Comparison of ENCODE assay signal across 1 cellular context in the genomic region with DNA sequence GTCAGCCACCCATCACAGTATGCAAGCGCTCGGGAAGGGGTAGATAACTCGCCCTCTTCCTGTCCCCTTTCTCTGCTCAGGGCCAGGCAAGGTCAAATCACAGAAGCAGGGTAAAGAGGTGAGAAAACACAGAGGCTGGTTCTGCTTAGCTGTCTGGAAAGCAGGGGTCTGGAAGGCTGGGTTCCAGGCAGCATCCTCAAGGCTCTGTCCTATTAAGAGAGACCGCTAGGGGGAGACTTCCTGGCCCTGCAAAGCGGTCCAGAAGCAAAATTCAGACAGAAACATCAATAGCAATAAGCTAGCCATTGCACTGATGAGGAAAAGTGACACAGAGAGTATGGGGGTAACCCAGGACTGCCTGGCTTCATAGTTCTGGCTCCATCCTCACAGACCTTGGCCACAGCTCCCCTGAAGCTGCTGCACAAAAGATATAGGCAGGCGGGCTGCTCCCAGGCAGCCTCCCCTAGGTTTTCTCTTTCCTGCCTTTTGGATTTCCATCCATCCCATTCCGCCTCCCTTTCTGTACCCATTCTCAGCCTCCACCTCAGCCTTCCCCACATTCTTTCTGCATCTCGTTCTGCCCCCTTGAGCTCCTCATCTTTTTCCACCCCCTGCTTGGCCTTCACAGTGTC.
A peak's percentile ranks its signal among the peaks of the same experiment; 100 is the strongest.
TF ChIP-seq lines count a peak whose summit lies in the region.

No MANE protein-coding gene starts in this region.

TF ChIP-seq in K562, 482 proteins besides CTCF, POLR2A, EP300 and RAD21 (continued from another document):
- TF ChIP-seq, protein P1, sequence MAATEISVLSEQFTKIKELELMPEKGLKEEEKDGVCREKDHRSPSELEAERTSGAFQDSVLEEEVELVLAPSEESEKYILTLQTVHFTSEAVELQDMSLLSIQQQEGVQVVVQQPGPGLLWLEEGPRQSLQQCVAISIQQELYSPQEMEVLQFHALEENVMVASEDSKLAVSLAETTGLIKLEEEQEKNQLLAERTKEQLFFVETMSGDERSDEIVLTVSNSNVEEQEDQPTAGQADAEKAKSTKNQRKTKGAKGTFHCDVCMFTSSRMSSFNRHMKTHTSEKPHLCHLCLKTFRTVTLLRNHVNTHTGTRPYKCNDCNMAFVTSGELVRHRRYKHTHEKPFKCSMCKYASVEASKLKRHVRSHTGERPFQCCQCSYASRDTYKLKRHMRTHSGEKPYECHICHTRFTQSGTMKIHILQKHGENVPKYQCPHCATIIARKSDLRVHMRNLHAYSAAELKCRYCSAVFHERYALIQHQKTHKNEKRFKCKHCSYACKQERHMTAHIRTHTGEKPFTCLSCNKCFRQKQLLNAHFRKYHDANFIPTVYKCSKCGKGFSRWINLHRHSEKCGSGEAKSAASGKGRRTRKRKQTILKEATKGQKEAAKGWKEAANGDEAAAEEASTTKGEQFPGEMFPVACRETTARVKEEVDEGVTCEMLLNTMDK (IDR thresholded peaks at IDR 0.05; ENCODE audit: borderline replicate concordance, insufficient read depth, low read depth, low read length, poor library complexity, severe bottlenecking): peak; percentile 4
- TF ChIP-seq ZNF217 (CRISPR knock-in tag; IDR thresholded peaks at IDR 0.05) (no peak), MCM5 (IDR thresholded peaks at IDR 0.05; ENCODE audit: low read depth) (no peak)
